ENCODE assay signal across 15 cellular contexts in genomic region chr12:54356951-54357356, GRCh38. TPM values are rescaled to one million over a fixed set of nuclear protein-coding genes. Genes with fewer than 3 reads are reported as not detected.
DNase-seq lines count a peak whose midpoint lies in the region; FAIRE-seq and TF ChIP-seq lines count a peak whose summit lies in the region.
"Had no signal": no experiment of that assay in that cellular context is flagged by ENCODE, and none has a peak within 500 bp of the region (broad histone marks: within the 10 kb centered on the region; RNA-seq: fewer than 3 reads in every experiment).

No MANE protein-coding gene starts in this region.

- no peaks in the 10 kb centered on the region for H3K9me3 Mint-ChIP-seq in chondrocyte (ENCODE audit: low read depth)

- TF ChIP-seq CTCF in chondrocyte (IDR thresholded peaks at IDR 0.05), result no peak
- TF ChIP-seq CTCF in ovary (IDR thresholded peaks at IDR 0.05), result no peak
- TF ChIP-seq CTCF in Peyer's patch (IDR thresholded peaks at IDR 0.05), result no peak

- intact Hi-C loops in ovary (cut with DNase I), result loop anchor here in 3 of 4 donors (5.0 to 10.0 kb wide), 3 partner anchors 72 to 362 kb away; partner anchors contain the start of genes CBX5 (in 2 of the 3) and HNRNPA1 (in 2 of the 3)

- peaks cover 55% of the 10 kb centered on the region for H3K4me1 ChIP-seq in ES-I3 (ENCODE audit: insufficient read depth, low read length)
- H3K4me1 ChIP-seq in ovary (ENCODE audit: insufficient read depth), result peaks cover 14% of the 10 kb centered on the region
- H3K4me1 ChIP-seq in Peyer's patch, result peaks cover 0 to 18% (median 0%) of the 10 kb centered on the region in 4 donors

- H3K27ac ChIP-seq in ovary (peak overlapping the region; percentile 48 to 88), Peyer's patch (no peak overlapping the region)

- DNase-seq in NCI-H187 treated with DMSO at 0.1 percent for 48 hours (lab: John Stamatoyannopoulos, UW), result peak; percentile 31
- no peak for DNase-seq in chondrocyte (ENCODE audit: low spot score)
- DNase-seq in ovary, result no peak
- DNase-seq in mucosa of gallbladder (ENCODE audit: low spot score), result no peak
- no peak for DNase-seq in Peyer's patch
- DNase-seq in H54 (ENCODE audit: insufficient read length, low spot score), result no peak
- no peak for DNase-seq in activated gamma-delta T cell (lab: John Stamatoyannopoulos, UW)
- DNase-seq: activated CD4-positive, CD25-positive, alpha-beta regulatory T cell; DMS 273 treated with DMSO at 0.1 percent for 48 hours; left cardiac atrium; NCI-H1694 treated with DMSO at 0.1 percent for 48 hours had no signal

- H3K27me3 Mint-ChIP-seq in chondrocyte (ENCODE audit: low read depth), result no peaks in the 10 kb centered on the region

- TF ChIP-seq POLR2A in ovary (IDR thresholded peaks at IDR 0.05), result no peak
- no peak for TF ChIP-seq POLR2A in Peyer's patch (IDR thresholded peaks at IDR 0.05)
- no peak for TF ChIP-seq POLR2A in H54 (IDR thresholded peaks at IDR 0.05; ENCODE audit: low read depth, low read length)

- H3K9ac ChIP-seq in ES-I3 (ENCODE audit: low read depth, low read length), result peak overlapping the region; percentile 5; the same call in 1 of the 2 replicates

- no peak for TF ChIP-seq EP300 in ovary (IDR thresholded peaks at IDR 0.05)

- H3K27me3 ChIP-seq in ovary (no peaks in the 10 kb centered on the region), Peyer's patch (no peaks in the 10 kb centered on the region)
- H3K27me3 ChIP-seq: right atrium auricular region had no signal

- no peaks in the 10 kb centered on the region for H3K36me3 Mint-ChIP-seq in chondrocyte (ENCODE audit: low read depth)

- H3K4me1 Mint-ChIP-seq in chondrocyte (ENCODE audit: low read depth), result peaks cover 20% of the 10 kb centered on the region

- H3K4me3 Mint-ChIP-seq in chondrocyte (ENCODE audit: unreplicated experiment), result no peak overlapping the region

- H3K27ac Mint-ChIP-seq in chondrocyte (ENCODE audit: unreplicated experiment), result peak overlapping the region; percentile 53

- H3K9me3 ChIP-seq in ES-I3 (ENCODE audit: control insufficient read depth, insufficient read depth, low read length) (no peaks in the 10 kb centered on the region), ovary (no peaks in the 10 kb centered on the region), Peyer's patch (no peaks in the 10 kb centered on the region)
- H3K9me3 ChIP-seq: right atrium auricular region had no signal

- FAIRE-seq in H54 (lab: Jason Lieb, UNC), result no peak
- FAIRE-seq: GM18507 had no signal

- 72 to 86% (median 86%) methylated on average over 4 of the region's 4 CpGs for WGBS in ovary, 3 donors

- H3K36me3 ChIP-seq in ES-I3 (ENCODE audit: insufficient read depth, low read length) (no peaks in the 10 kb centered on the region), ovary (no peaks in the 10 kb centered on the region), Peyer's patch (no peaks in the 10 kb centered on the region)
- H3K36me3 ChIP-seq: right atrium auricular region had no signal

- H3K4me3 ChIP-seq in ovary (no peak overlapping the region), Peyer's patch (no peak overlapping the region)
- H3K4me3 ChIP-seq: right atrium auricular region had no signal

RNA-seq across cellular contexts. Expression of gene GPR84, which starts 7.3 kb away (rescaled TPM):
- total RNA-seq in chondrocyte (not detected in 3 replicates), ovary (1 to 10 TPM in 2 of 7 donors, under 1 TPM in 5; 0.12 to 3.1 (median 0.43) TPM), mucosa of gallbladder (1.8 TPM), Peyer's patch (not detected)
- polyA plus RNA-seq in ovary, result under 1 TPM; 0.22 to 0.42 TPM
- total RNA-seq: HT-29 had no signal

RNA-seq across cellular contexts. Expression of gene ZNF385A, which starts 27.6 kb away (rescaled TPM):
- total RNA-seq in chondrocyte, result 5.5 to 6.8 TPM (median 6.4 TPM) in 3 replicates
- 10 to 100 TPM in 1 of 7 donors, 1 to 10 TPM in 6; 4.3 to 30.5 (median 6.5) TPM for total RNA-seq in ovary
- polyA plus RNA-seq in ovary, result 1 to 10 TPM; 3.6 to 4.5 TPM
- 11.4 TPM for total RNA-seq in mucosa of gallbladder
- total RNA-seq in Peyer's patch, result 10 to 100 TPM in 2 of 4 donors, 1 to 10 TPM in 2; 7.3 to 28.1 (median 9.7) TPM

RNA-seq across cellular contexts. Expression of gene COPZ1, which starts 32.0 kb away (rescaled TPM):
- total RNA-seq in chondrocyte, result 101 to 119 TPM (median 108 TPM) in 3 replicates
- total RNA-seq in ovary, result 100 to 1,000 TPM in 4 of 7 donors, 10 to 100 TPM in 3; 41.7 to 117 (median 108) TPM
- 100 to 1,000 TPM in 1 of 2 donors, 10 to 100 TPM in 1; 79.4 to 219 TPM for polyA plus RNA-seq in ovary
- total RNA-seq in mucosa of gallbladder, result 138 TPM
- total RNA-seq in Peyer's patch, result 10 to 100 TPM; 42.4 to 66.9 (median 54.2) TPM

RNA-seq across cellular contexts. Expression of gene NFE2, which starts 56.1 kb away (rescaled TPM):
- total RNA-seq in chondrocyte (not detected in 3 replicates), ovary (under 1 TPM in 5 of 7 donors, not detected in 2; 0.11 to 0.54 (median 0.33) TPM), mucosa of gallbladder (0.58 TPM), Peyer's patch (not detected)
- polyA plus RNA-seq in ovary, result under 1 TPM; 0.05 to 0.43 TPM

Comparison
In these comparisons a context has a peak if more than half of its experiments do, and no peak if none do; other contexts are left out.
1. H3K27ac ChIP-seq: peak in ovary (2 of 2); none in Peyer's patch (0 of 4).